ENCODE assay signal across 18 cellular contexts in the genomic region with DNA sequence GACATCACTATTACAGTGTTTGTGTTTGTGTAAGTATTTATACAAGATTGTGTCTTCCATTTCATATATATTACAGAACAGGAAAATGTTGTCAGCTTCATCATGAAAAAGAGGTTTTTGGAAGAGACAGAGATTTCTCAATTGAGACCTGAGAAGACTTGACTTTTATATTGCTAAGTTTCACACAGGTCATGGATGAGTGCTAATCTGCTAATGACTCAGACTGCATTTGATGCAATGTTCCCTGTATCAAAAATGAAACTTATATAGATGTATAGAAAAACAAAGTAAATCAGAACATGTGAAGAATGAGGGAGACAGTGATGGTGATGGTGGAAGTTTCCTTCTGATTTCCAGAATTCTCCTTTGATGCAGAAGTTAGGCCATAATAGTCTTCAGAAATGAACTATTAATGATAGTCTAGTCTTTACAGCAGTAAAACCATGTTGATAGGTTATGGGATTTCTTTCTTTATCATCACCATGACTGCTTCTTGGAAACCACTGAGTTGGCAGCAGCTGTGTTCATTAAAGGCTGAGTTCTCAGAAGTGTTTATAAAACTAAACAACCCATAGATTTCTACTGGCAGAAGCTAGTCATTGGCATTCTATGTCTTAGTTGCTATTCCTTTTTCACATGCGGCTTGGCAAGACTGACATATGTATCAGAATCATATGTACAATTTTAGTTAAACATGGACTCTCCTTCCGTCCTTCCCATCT. TPM values are rescaled to one million over a fixed set of nuclear protein-coding genes. Genes with fewer than 3 reads are reported as not detected.
DNase-seq lines count a peak whose midpoint lies in the region; ATAC-seq lines count a peak whose summit lies in the region.
"Had no signal": no experiment of that assay in that cellular context is flagged by ENCODE, and none has a peak within 500 bp of the region (broad histone marks: within the 10 kb centered on the region; RNA-seq: fewer than 3 reads in every experiment).

No MANE protein-coding gene starts in this region.

- peaks cover 0 to 19% (median 13%) of the 10 kb centered on the region in 10 experiments; a peak in 14 of 20 replicates for H3K4me1 ChIP-seq in BLaER1 treated with 17β-estradiol and CSF1 and Interleukin-3, amounts not matched to agents 10 nM and 100 nM
- H3K4me1 ChIP-seq: BE2C had no signal

- H3K9me3 ChIP-seq in BLaER1 treated with 17β-estradiol and CSF1 and Interleukin-3, amounts not matched to agents 10 nM and 100 nM (replicated peaks in 1 of 11): peaks cover 14 to 21% (median 18%) of the 10 kb centered on the region in 11 experiments; a peak in 18 of 22 replicates
- H3K9me3 ChIP-seq in MG63: no peaks in the 10 kb centered on the region; the same call in 1 of the 2 replicates
- H3K9me3 ChIP-seq: BE2C had no signal

- H3K27ac Mint-ChIP-seq in activated T-cell treated with anti-CD3 and anti-CD28 coated beads, Interleukin-2, amount 50 U/mL, for 24 hours: peak overlapping the region; percentile 56
- H3K27ac Mint-ChIP-seq: CD4-positive, alpha-beta memory T cell had no signal

- peaks cover 12% of the 10 kb centered on the region for H3K4me1 Mint-ChIP-seq in activated T-cell treated with anti-CD3 and anti-CD28 coated beads, Interleukin-2, amount 50 U/mL, for 24 hours (ENCODE audit: low read depth)
- H3K4me1 Mint-ChIP-seq: CD4-positive, alpha-beta memory T cell had no signal

- peak overlapping the region in 7 of 11 experiments; percentile 7 to 64 (median 36); a peak in 13 of 22 replicates for H3K4me2 ChIP-seq in BLaER1 treated with 17β-estradiol and CSF1 and Interleukin-3, amounts not matched to agents 10 nM and 100 nM

- no peaks in the 10 kb centered on the region for H3K36me3 ChIP-seq in BLaER1 treated with 17β-estradiol and CSF1 and Interleukin-3, amounts not matched to agents 10 nM and 100 nM
- H3K36me3 ChIP-seq in MG63: no peaks in the 10 kb centered on the region
- H3K36me3 ChIP-seq: BE2C had no signal

- no peak for ATAC-seq in HG02970 (IDR thresholded peaks at IDR 0.05; ENCODE audit: low FRiP score, unreplicated experiment)
- ATAC-seq in HG03460 (IDR thresholded peaks at IDR 0.05; ENCODE audit: unreplicated experiment): no peak
- ATAC-seq: HepG2 had no signal

- no peak overlapping the region; a peak in 2 of 22 replicates for H3K9ac ChIP-seq in BLaER1 treated with 17β-estradiol and CSF1 and Interleukin-3, amounts not matched to agents 10 nM and 100 nM

- no peak overlapping the region for H3K4me3 Mint-ChIP-seq in activated T-cell treated with anti-CD3 and anti-CD28 coated beads, Interleukin-2, amount 50 U/mL, for 24 hours
- H3K4me3 Mint-ChIP-seq: CD4-positive, alpha-beta memory T cell had no signal

- H3K9me3 Mint-ChIP-seq in activated T-cell treated with anti-CD3 and anti-CD28 coated beads, Interleukin-2, amount 50 U/mL, for 24 hours: peaks cover 8% of the 10 kb centered on the region

- peak overlapping the region in 8 of 11 experiments; percentile 3 to 65 (median 59); a peak in 13 of 22 replicates for H3K27ac ChIP-seq in BLaER1 treated with 17β-estradiol and CSF1 and Interleukin-3, amounts not matched to agents 10 nM and 100 nM

- H3K36me3 Mint-ChIP-seq in activated T-cell treated with anti-CD3 and anti-CD28 coated beads, Interleukin-2, amount 50 U/mL, for 24 hours (ENCODE audit: low read depth): no peaks in the 10 kb centered on the region
- H3K36me3 Mint-ChIP-seq: CD4-positive, alpha-beta memory T cell had no signal

- no peaks in the 10 kb centered on the region for H3K27me3 ChIP-seq in BLaER1 treated with 17β-estradiol and CSF1 and Interleukin-3, amounts not matched to agents 10 nM and 100 nM
- no peaks in the 10 kb centered on the region for H3K27me3 ChIP-seq in MG63
- H3K27me3 ChIP-seq: BE2C had no signal

- H3K4me3 ChIP-seq in BLaER1 treated with 17β-estradiol and CSF1 and Interleukin-3, amounts not matched to agents 10 nM and 100 nM: no peak overlapping the region
- H3K4me3 ChIP-seq in MG63: no peak overlapping the region

- no peaks in the 10 kb centered on the region for H3K27me3 Mint-ChIP-seq in activated T-cell treated with anti-CD3 and anti-CD28 coated beads, Interleukin-2, amount 50 U/mL, for 24 hours

- no peaks in the 10 kb centered on the region for H4K20me1 ChIP-seq in BLaER1 treated with 17β-estradiol and CSF1 and Interleukin-3, amounts not matched to agents 10 nM and 100 nM

- no peak for DNase-seq in activated T-cell treated with anti-CD3 and anti-CD28 coated beads, Interleukin-2, amount 50 U/mL, for 24 hours
- DNase-seq in activated T-cell treated with anti-CD3 and anti-CD28 coated beads for 4 hours: no peak
- DNase-seq in MG63: peak; percentile 17
- peak; percentile 21 for DNase-seq in renal cortical epithelial cell (ENCODE audit: low read depth)
- DNase-seq: BE2C; CD4-positive, alpha-beta memory T cell; DMS153; KBM-7; NCI-H1417; NCI-H187; NCI-H2107; NCI-H510A; NCI-H774; SHP77 had no signal

RNA-seq across cellular contexts. Expression of a gene that starts 56.1 kb away (rescaled TPM):
- total RNA-seq in MG63 (2014; rRNA removed; shearing (Covaris generic); ENCODE audit: low replicate concordance): 11.3 and 21.4 TPM in 2 replicates
- 24.0 and 26.0 TPM in 2 replicates for total RNA-seq in renal cortical epithelial cell

Comparison
In these comparisons a context has a peak if more than half of its experiments do, and no peak if none do; other contexts are left out.
1. DNase-seq: peak in MG63 (single experiment) and renal cortical epithelial cell (single experiment); none in activated T-cell treated with anti-CD3 and anti-CD28 coated beads, Interleukin-2, amount 50 U/mL, for 24 hours (single experiment) and activated T-cell treated with anti-CD3 and anti-CD28 coated beads for 4 hours (single experiment).